Comparison of ENCODE assay signal across 15 cellular contexts in the genomic region with DNA sequence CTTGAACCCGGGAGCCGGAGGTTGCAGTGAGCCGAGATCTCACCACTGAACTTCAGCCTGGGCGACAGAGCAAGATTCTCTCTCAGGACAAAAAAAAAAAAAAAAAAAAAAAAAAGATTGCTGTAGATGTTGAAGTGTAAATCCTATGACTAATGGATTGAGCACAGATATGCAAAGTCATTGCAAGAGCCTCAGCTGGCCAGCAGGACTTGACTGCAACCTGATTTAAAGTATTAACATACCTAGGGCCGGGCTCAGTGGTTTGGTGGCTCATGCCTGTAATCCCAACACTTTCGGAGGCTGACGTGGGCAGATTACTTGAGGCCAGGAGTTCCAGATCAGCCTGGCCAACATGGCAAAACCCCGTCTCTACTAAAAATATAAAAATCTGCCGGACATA.
DNase-seq lines count a peak whose midpoint lies in the region; ATAC-seq, FAIRE-seq and TF ChIP-seq lines count a peak whose summit lies in the region.
"Had no signal": no experiment of that assay in that cellular context is flagged by ENCODE, and none has a peak within 500 bp of the region (broad histone marks: within the 10 kb centered on the region; RNA-seq: fewer than 3 reads in every experiment).

No MANE protein-coding gene starts in this region.

- no peak overlapping the region for H3K4me3 Mint-ChIP-seq in CD14-positive monocyte
- H3K4me3 Mint-ChIP-seq in chondrocyte (ENCODE audit: unreplicated experiment): no peak overlapping the region
- H3K4me3 Mint-ChIP-seq in type B pancreatic cell: no peak overlapping the region
- H3K4me3 Mint-ChIP-seq: activated naive CD8-positive, alpha-beta T cell treated with anti-CD3 and anti-CD28 coated beads, Interleukin-2, amount 50 U/mL, for 24 hours had no signal

- DNase-seq in CD14-positive monocyte (ENCODE audit: low spot score) (peak; percentile 63), MV-4-11 (lab: John Stamatoyannopoulos, UW) (peak; percentile 76), chondrocyte (ENCODE audit: low spot score) (no peak), pancreas (no peak), type B pancreatic cell (ENCODE audit: extremely low spot score, unreplicated experiment) (no peak)
- DNase-seq in activated naive CD4-positive, alpha-beta T cell treated with anti-CD3 and anti-CD28 coated beads, Interleukin-2, amount 50 U/mL, for 72 hours (ENCODE audit: low spot score in 2 of 2): no peak
- DNase-seq: activated naive CD8-positive, alpha-beta T cell treated with anti-CD3 and anti-CD28 coated beads, Interleukin-2, amount 50 U/mL, for 24 hours; Calu3; KBM-7; NCI-H446 had no signal

- intact Hi-C loops in CD14-positive monocyte (cut with micrococcal nuclease) (no loop called here), pancreas (cut with DNase I) (no loop called here)

- FAIRE-seq in pancreas (lab: Jason Lieb, UNC): no peak

- H3K36me3 ChIP-seq in neutrophil: no peaks in the 10 kb centered on the region
- H3K36me3 ChIP-seq in pancreas: no peaks in the 10 kb centered on the region
- H3K36me3 ChIP-seq: uterus had no signal

- H3K27ac Mint-ChIP-seq in CD14-positive monocyte (peak overlapping the region; percentile 88 to 96 (median 96)), chondrocyte (ENCODE audit: unreplicated experiment) (peak overlapping the region; percentile 36), type B pancreatic cell (no peak overlapping the region)
- H3K27ac Mint-ChIP-seq in activated naive CD4-positive, alpha-beta T cell treated with anti-CD3 and anti-CD28 coated beads, Interleukin-2, amount 50 U/mL, for 72 hours: no peak overlapping the region
- H3K27ac Mint-ChIP-seq: activated naive CD8-positive, alpha-beta T cell treated with anti-CD3 and anti-CD28 coated beads, Interleukin-2, amount 50 U/mL, for 24 hours; progenitor cell of endocrine pancreas had no signal

- 74 to 77% methylated on average over 9 of the region's 9 CpGs for whole genome bisulfite sequencing in pancreas, 2 donors

- ATAC-seq in activated naive CD4-positive, alpha-beta T cell treated with anti-CD3 and anti-CD28 coated beads, Interleukin-2, amount 50 U/mL, for 72 hours: no peak
- no peak for ATAC-seq in HG03139 (IDR thresholded peaks at IDR 0.05; ENCODE audit: unreplicated experiment)
- no peak for ATAC-seq in pancreas
- ATAC-seq: activated naive CD8-positive, alpha-beta T cell treated with anti-CD3 and anti-CD28 coated beads, Interleukin-2, amount 50 U/mL, for 24 hours had no signal

- no peak for TF ChIP-seq CTCF in CD14-positive monocyte (IDR thresholded peaks at IDR 0.05)
- TF ChIP-seq CTCF in chondrocyte (IDR thresholded peaks at IDR 0.05): no peak
- no peak for TF ChIP-seq CTCF in neutrophil (IDR thresholded peaks at IDR 0.05)
- no peak for TF ChIP-seq CTCF in pancreas (IDR thresholded peaks at IDR 0.05)
- no peak for TF ChIP-seq CTCF in type B pancreatic cell (conservative IDR thresholded peaks at IDR 0.05)

- H3K4me1 ChIP-seq in neutrophil (ENCODE audit: control insufficient read depth in 1 of 2, insufficient read depth in 1 of 2, low read depth in 1 of 2, low read length in 1 of 2) (peaks cover 92 to 95% of the 10 kb centered on the region in 2 experiments), pancreas (no peaks in the 10 kb centered on the region)
- H3K4me1 ChIP-seq: uterus had no signal

- H3K4me1 Mint-ChIP-seq in CD14-positive monocyte: peaks cover 92% of the 10 kb centered on the region
- peaks cover 33% of the 10 kb centered on the region for H3K4me1 Mint-ChIP-seq in chondrocyte (ENCODE audit: low read depth)
- H3K4me1 Mint-ChIP-seq in type B pancreatic cell (ENCODE audit: unreplicated experiment): peaks cover 15% of the 10 kb centered on the region

- peaks cover 0 to 4% of the 10 kb centered on the region in 2 donors for H3K36me3 Mint-ChIP-seq in CD14-positive monocyte
- no peaks in the 10 kb centered on the region for H3K36me3 Mint-ChIP-seq in chondrocyte (ENCODE audit: low read depth)
- no peaks in the 10 kb centered on the region for H3K36me3 Mint-ChIP-seq in activated naive CD4-positive, alpha-beta T cell treated with anti-CD3 and anti-CD28 coated beads, Interleukin-2, amount 50 U/mL, for 72 hours
- H3K36me3 Mint-ChIP-seq in type B pancreatic cell: no peaks in the 10 kb centered on the region

- H3K4me3 ChIP-seq in neutrophil (ENCODE audit: low read depth in 1 of 2, low read length in 1 of 2) (peak overlapping the region in 1 of 2 experiments; percentile 48), pancreas (no peak overlapping the region)
- H3K4me3 ChIP-seq: SK-N-MC, uterus had no signal

- H3K27ac ChIP-seq in neutrophil: peak overlapping the region; percentile 95
- H3K27ac ChIP-seq in pancreas: no peak overlapping the region
- H3K27ac ChIP-seq: SK-N-MC had no signal

- H3K9me3 ChIP-seq in neutrophil (no peaks in the 10 kb centered on the region), pancreas (no peaks in the 10 kb centered on the region)
- H3K9me3 ChIP-seq: uterus had no signal

- no peaks in the 10 kb centered on the region for H3K27me3 ChIP-seq in neutrophil
- no peaks in the 10 kb centered on the region for H3K27me3 ChIP-seq in pancreas
- H3K27me3 ChIP-seq: uterus had no signal

- H3K9me3 Mint-ChIP-seq in CD14-positive monocyte (no peaks in the 10 kb centered on the region), chondrocyte (ENCODE audit: low read depth) (no peaks in the 10 kb centered on the region), type B pancreatic cell (no peaks in the 10 kb centered on the region)
- H3K9me3 Mint-ChIP-seq in activated naive CD4-positive, alpha-beta T cell treated with anti-CD3 and anti-CD28 coated beads, Interleukin-2, amount 50 U/mL, for 72 hours: no peaks in the 10 kb centered on the region
- H3K9me3 Mint-ChIP-seq: activated naive CD8-positive, alpha-beta T cell treated with anti-CD3 and anti-CD28 coated beads, Interleukin-2, amount 50 U/mL, for 24 hours had no signal

- H3K27me3 Mint-ChIP-seq in CD14-positive monocyte (ENCODE audit: low read depth in 3 of 3): peaks cover 0 to 2% (median 0%) of the 10 kb centered on the region in 3 donors
- H3K27me3 Mint-ChIP-seq in chondrocyte (ENCODE audit: low read depth): no peaks in the 10 kb centered on the region
- H3K27me3 Mint-ChIP-seq in type B pancreatic cell: peaks cover 6% of the 10 kb centered on the region
- H3K27me3 Mint-ChIP-seq: progenitor cell of endocrine pancreas had no signal

Comparison
In these comparisons a context has a peak if more than half of its experiments do, and no peak if none do; other contexts are left out.
1. DNase-seq: peak in CD14-positive monocyte (single experiment) and MV-4-11 (single experiment); none in chondrocyte (single experiment), activated naive CD4-positive, alpha-beta T cell treated with anti-CD3 and anti-CD28 coated beads, Interleukin-2, amount 50 U/mL, for 72 hours (0 of 2), pancreas (0 of 6) and type B pancreatic cell (single experiment).
2. H3K27ac Mint-ChIP-seq: peak in CD14-positive monocyte (7 of 7) and chondrocyte (single experiment); none in activated naive CD4-positive, alpha-beta T cell treated with anti-CD3 and anti-CD28 coated beads, Interleukin-2, amount 50 U/mL, for 72 hours (0 of 2) and type B pancreatic cell (single experiment).